32 cellular contexts compared by ENCODE assay signal in the genomic region with DNA sequence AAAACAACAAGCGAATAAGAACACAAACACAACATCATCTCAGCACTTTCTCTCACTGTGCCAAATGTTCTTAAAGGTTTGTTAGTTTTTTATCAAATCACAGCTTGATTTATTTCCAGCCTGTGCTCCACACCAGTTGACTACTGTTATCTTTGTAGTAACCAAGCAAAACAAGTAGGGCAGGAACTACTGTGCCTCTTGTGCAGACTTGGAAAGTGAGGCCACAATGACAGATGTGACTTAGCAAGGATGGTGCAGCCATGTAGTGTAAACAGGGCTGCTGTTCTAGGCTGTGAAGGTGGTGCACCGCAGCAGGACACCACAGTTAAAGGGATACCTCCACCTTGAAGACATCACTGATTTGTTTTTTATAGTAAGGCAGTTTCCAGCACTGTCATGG.
"Had no signal": no experiment of that assay in that cellular context is flagged by ENCODE, and none has a peak within 500 bp of the region (broad histone marks: within the 10 kb centered on the region; RNA-seq: fewer than 3 reads in every experiment).

No MANE protein-coding gene starts in this region.

- H3K9me3 ChIP-seq: adrenal gland, body of pancreas, esophagus muscularis mucosa, gastrocnemius medialis, heart right ventricle had no signal

- H3K4me1 ChIP-seq: adrenal gland, body of pancreas, foreskin keratinocyte, gastrocnemius medialis had no signal

- ATAC-seq: activated CD4-positive, alpha-beta T cell treated with anti-CD3 and anti-CD28 coated beads for 36 hours; activated CD8-positive, alpha-beta memory T cell treated with anti-CD3 and anti-CD28 coated beads, Interleukin-2, amount 10 ng/mL, durations not matched to agents 7 days and 5 days; activated CD8-positive, alpha-beta T cell treated with anti-CD3 and anti-CD28 coated beads, Interleukin-2, amount 10 ng/mL, durations not matched to agents 7 days and 5 days; activated naive CD8-positive, alpha-beta T cell treated with anti-CD3 and anti-CD28 coated beads, Interleukin-2, amount 50 U/mL, for 24 hours; body of pancreas; effector memory CD8-positive, alpha-beta T cell; foreskin keratinocyte; gastrocnemius medialis; T-helper 17 cell had no signal

- H3K27me3 ChIP-seq: adrenal gland, body of pancreas, cardiac muscle cell, esophagus muscularis mucosa, foreskin keratinocyte, gastrocnemius medialis, heart right ventricle had no signal

- H3K36me3 ChIP-seq: adrenal gland, cardiac muscle cell, esophagus muscularis mucosa, gastrocnemius medialis, heart right ventricle had no signal

- H3K4me3 ChIP-seq: adrenal gland, body of pancreas, cardiac muscle cell, esophagus muscularis mucosa, gastrocnemius medialis, heart right ventricle had no signal

- DNase-seq: activated CD4-positive, alpha-beta memory T cell treated with anti-CD3 and anti-CD28 coated beads for 36 hours; activated CD4-positive, alpha-beta T cell treated with anti-CD3 and anti-CD28 coated beads for 36 hours; activated CD4-positive, alpha-beta T cell treated with anti-CD3 and anti-CD28 coated beads, Interleukin-2, amount 10 ng/mL, durations not matched to agents 24 days and 14 days; activated CD4-positive, CD25-positive, alpha-beta regulatory T cell; activated CD4-positive, CD25-positive, alpha-beta regulatory T cell treated with anti-CD3 and anti-CD28 coated beads, Interleukin-2, amount 50 U/mL, for 72 hours; activated CD8-positive, alpha-beta memory T cell treated with anti-CD3 and anti-CD28 coated beads, Interleukin-2, amount 10 ng/mL, durations not matched to agents 7 days and 5 days; activated CD8-positive, alpha-beta memory T cell treated with anti-CD3 and anti-CD28 coated beads, Interleukin-2, amount 50 U/mL, for 4 hours; activated CD8-positive, alpha-beta T cell treated with anti-CD3 and anti-CD28 coated beads, Interleukin-2, amount 10 ng/mL, durations not matched to agents 7 days and 5 days; activated effector memory CD4-positive, alpha-beta T cell treated with anti-CD3 and anti-CD28 coated beads, Interleukin-2, amount 50 U/mL, for 16 hours; activated naive CD4-positive, alpha-beta T cell treated with anti-CD3 and anti-CD28 coated beads for 36 hours; activated naive CD8-positive, alpha-beta T cell treated with anti-CD3 and anti-CD28 coated beads for 36 hours; activated naive CD8-positive, alpha-beta T cell treated with anti-CD3 and anti-CD28 coated beads, Interleukin-2, amount 50 U/mL, for 24 hours; activated T-cell treated with anti-CD3 and anti-CD28 coated beads, Interleukin-2, amount 50 U/mL, for 1 hour; activated T-cell treated with anti-CD3 and anti-CD28 coated beads, Interleukin-2, amount 50 U/mL, for 48 hours; adrenal gland; amygdala; aorta; body of pancreas; cortex of kidney; dermis blood vessel endothelial cell; effector CD4-positive, alpha-beta T cell; effector memory CD8-positive, alpha-beta T cell; erythroblast; foreskin keratinocyte; gastrocnemius medialis; glutamatergic neuron; heart right ventricle; T-helper 1 cell; T-helper 17 cell; T1000 had no signal

- H3K27ac ChIP-seq: adrenal gland, body of pancreas, cardiac muscle cell, esophagus muscularis mucosa, foreskin keratinocyte, gastrocnemius medialis, heart right ventricle had no signal
